ENCODE assay signal across 1 cellular context in the genomic region with DNA sequence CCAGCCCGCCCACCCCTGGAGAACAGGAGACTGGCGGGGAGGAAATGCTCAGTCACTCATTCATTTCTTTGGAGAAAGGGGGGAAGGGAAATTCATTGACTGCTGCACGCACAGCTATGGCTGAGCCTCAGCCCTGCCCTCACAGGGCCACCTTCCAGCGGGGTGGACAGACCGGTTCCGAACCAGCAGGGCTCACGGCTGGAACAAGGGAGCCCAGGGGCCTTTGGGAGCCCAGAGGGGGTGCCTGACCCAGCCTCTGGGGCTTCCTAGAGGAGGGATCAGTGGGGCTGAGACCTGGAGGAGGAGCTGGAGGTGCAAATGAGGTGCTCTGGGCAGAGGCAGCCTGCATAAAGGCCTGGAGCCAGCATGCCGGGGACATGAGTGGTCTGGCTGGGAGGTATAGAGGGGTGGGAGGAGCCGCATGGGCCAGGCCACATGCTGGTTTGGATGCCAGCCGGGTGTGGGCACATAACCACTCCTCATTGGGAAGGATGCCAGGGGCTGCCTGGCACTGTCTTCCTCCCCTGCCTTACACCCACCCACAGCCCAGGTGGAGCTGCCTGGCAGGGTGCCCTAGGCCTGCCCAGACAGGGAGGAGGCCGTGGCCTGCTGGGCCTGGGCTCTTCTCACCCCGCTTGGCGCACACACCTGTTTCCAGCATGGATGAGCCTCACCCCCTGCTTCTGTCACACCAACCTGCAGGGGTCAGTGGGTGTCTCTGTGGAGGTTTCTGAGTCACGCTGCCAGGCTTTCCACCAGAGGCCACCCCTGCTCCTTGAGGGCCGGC.
TF ChIP-seq lines count a peak whose summit lies in the region.

No MANE protein-coding gene starts in this region.

TF ChIP-seq in SK-N-SH treated with all-trans-retinoic acid at 6 μM for 48 hours, 23 proteins besides CTCF, POLR2A, EP300 and RAD21 (continued from another document):
- no peak for TF ChIP-seq POU6F1 (CRISPR knock-in tag; IDR thresholded peaks at IDR 0.05; ENCODE audit: borderline replicate concordance, low read depth)
